ENCODE assay signal across 29 cellular contexts in genomic region chr17:7084058-7084457, GRCh38. TPM values are rescaled to one million over a fixed set of nuclear protein-coding genes. Genes with fewer than 3 reads are reported as not detected.
DNase-seq lines count a peak whose midpoint lies in the region; ATAC-seq, FAIRE-seq and TF ChIP-seq lines count a peak whose summit lies in the region.
"Had no signal": no experiment of that assay in that cellular context is flagged by ENCODE, and none has a peak within 500 bp of the region (broad histone marks: within the 10 kb centered on the region; RNA-seq: fewer than 3 reads in every experiment).

No MANE protein-coding gene starts in this region.

- H3K4me1 Mint-ChIP-seq in T-helper 17 cell: peaks cover 33% of the 10 kb centered on the region

- H2AFZ ChIP-seq in IMR-90 (replicated peaks; ENCODE audit: low read length, poor library complexity) (no peak overlapping the region), fibroblast of lung (ENCODE audit: low read length) (no peak overlapping the region), parathyroid adenoma (peak overlapping the region; percentile 52)

- no peak overlapping the region for H3K27ac Mint-ChIP-seq in T-helper 17 cell
- H3K27ac Mint-ChIP-seq: activated CD8-positive, alpha-beta memory T cell treated with anti-CD3 and anti-CD28 coated beads, Interleukin-2, amount 10 ng/mL, durations not matched to agents 7 days and 5 days; activated T-helper 1 cell treated with anti-CD3 and anti-CD28 coated beads, Interleukin-12 subunit alpha, Interleukin-12 subunit beta, Interleukin-2, Interleukin-4 antibody, amounts not matched to agents 30 ng/mL and 10 ng/mL and 1 ng/mL, durations not matched to agents 14 hours and 24 hours and 36 hours; nephron; progenitor cell of endocrine pancreas; stimulated activated naive B cell treated with anti-CD40 and anti-IgM and Interleukin-4, amounts not matched to agents 10 μg/mL and 1 μg/mL and 100 μg/mL, for 72 hours; T-helper 1 cell treated with Interleukin-12 subunit alpha and Interleukin-12 subunit beta and Interleukin-4 antibody, amounts not matched to agents 30 μg/mL and 1 μg/mL, for 36 hours had no signal

- no peak overlapping the region for H3K4me3 ChIP-seq in IMR-90 (ENCODE audit: insufficient read depth, low read depth, low read length)
- no peak overlapping the region for H3K4me3 ChIP-seq in fibroblast of lung (replicated peaks in 1 of 4; ENCODE audit: control extremely low read depth in 1 of 4, insufficient read depth in 1 of 4, low read depth in 3 of 4, low read length in 4 of 4)
- no peak overlapping the region for H3K4me3 ChIP-seq in parathyroid adenoma (ENCODE audit: low read depth, low read length)
- H3K4me3 ChIP-seq: ascending aorta, heart left ventricle, Peyer's patch, skin epidermis had no signal

- H3K27ac ChIP-seq in IMR-90 (ENCODE audit: insufficient read depth, low read length) (no peak overlapping the region), fibroblast of lung (ENCODE audit: insufficient read depth, low read length) (no peak overlapping the region), parathyroid adenoma (no peak overlapping the region)
- H3K27ac ChIP-seq: ascending aorta, Peyer's patch, skin epidermis had no signal

- peaks cover 8% of the 10 kb centered on the region for H3K27me3 ChIP-seq in IMR-90 (ENCODE audit: control insufficient read depth, insufficient read depth, low read length)
- no peaks in the 10 kb centered on the region for H3K27me3 ChIP-seq in fibroblast of lung (ENCODE audit: control insufficient read depth, insufficient read depth, low read length)
- no peaks in the 10 kb centered on the region for H3K27me3 ChIP-seq in parathyroid adenoma (ENCODE audit: control insufficient read depth, insufficient read depth, low read length)
- H3K27me3 ChIP-seq: ascending aorta, Peyer's patch had no signal

- H4K5ac ChIP-seq in IMR-90 (ENCODE audit: low read depth, low read length): no peak overlapping the region

- H2BK15ac ChIP-seq in IMR-90 (ENCODE audit: low read depth, low read length): no peak overlapping the region

- H3K36me3 Mint-ChIP-seq in T-helper 17 cell (ENCODE audit: low read depth): no peaks in the 10 kb centered on the region
- H3K36me3 Mint-ChIP-seq: activated CD8-positive, alpha-beta memory T cell treated with anti-CD3 and anti-CD28 coated beads, Interleukin-2, amount 10 ng/mL, durations not matched to agents 7 days and 5 days had no signal

- H3K79me2 ChIP-seq in fibroblast of lung (ENCODE audit: control insufficient read depth, insufficient read depth, low read length): no peaks in the 10 kb centered on the region
- no peaks in the 10 kb centered on the region for H3K79me2 ChIP-seq in parathyroid adenoma

- H3K9me1 ChIP-seq in IMR-90 (ENCODE audit: insufficient read depth, low read length): no peaks in the 10 kb centered on the region

- ATAC-seq in IMR-90 (ENCODE audit: low read depth): no peak
- no peak for ATAC-seq in T-helper 17 cell
- ATAC-seq in GM21390 (IDR thresholded peaks at IDR 0.05; ENCODE audit: unreplicated experiment): no peak
- ATAC-seq: activated CD8-positive, alpha-beta memory T cell treated with anti-CD3 and anti-CD28 coated beads, Interleukin-2, amount 10 ng/mL, durations not matched to agents 7 days and 5 days; HCT116; heart left ventricle; stimulated activated naive B cell treated with anti-CD40 and anti-IgM and Interleukin-4, amounts not matched to agents 10 μg/mL and 1 μg/mL and 100 μg/mL, for 72 hours had no signal

- POLR2A ChIA-PET in IMR-90 (lab: Charles Lee; ENCODE audit: unreplicated experiment): interaction anchor here (0.7 kb wide), 1 partner anchor 9 kb away, joined by 4 read pairs; no protein-coding TSS in a partner anchor

- peaks cover 23% of the 10 kb centered on the region for H3K27me3 Mint-ChIP-seq in T-helper 17 cell

- no TSS peak for BruUV-seq in IMR-90 (replicated peaks; lab: Mats Ljungman, UMichigan)

- H3K9me3 ChIP-seq in IMR-90 (ENCODE audit: control insufficient read depth, insufficient read depth, low read length): no peaks in the 10 kb centered on the region
- H3K9me3 ChIP-seq in T-helper 17 cell (ENCODE audit: control insufficient read depth, low read length, poor library complexity, severe bottlenecking): peaks cover 3% of the 10 kb centered on the region
- H3K9me3 ChIP-seq in fibroblast of lung (ENCODE audit: control insufficient read depth, insufficient read depth, low read depth, low read length): no peaks in the 10 kb centered on the region
- no peaks in the 10 kb centered on the region for H3K9me3 ChIP-seq in parathyroid adenoma (ENCODE audit: control insufficient read depth, low read length)
- H3K9me3 ChIP-seq: ascending aorta, Peyer's patch had no signal

- DNase-seq in IMR-90 (no peak), T-helper 17 cell (no peak), fibroblast of lung (ENCODE audit: low read depth in 2 of 2) (peak; percentile 32 to 38), epidermal melanocyte (ENCODE audit: insufficient read length, low spot score) (no peak), D721Med (ENCODE audit: insufficient read length, low spot score) (no peak)
- DNase-seq: activated CD4-positive, alpha-beta T cell treated with anti-CD3 and anti-CD28 coated beads for 48 hours; activated CD8-positive, alpha-beta memory T cell treated with anti-CD3 and anti-CD28 coated beads, Interleukin-2, amount 10 ng/mL, durations not matched to agents 7 days and 5 days; activated naive CD4-positive, alpha-beta T cell treated with anti-CD3 and anti-CD28 coated beads, Interleukin-2, amount 50 U/mL, for 16 hours; DMS79; heart left ventricle; midbrain; NCI-H1105 treated with DMSO at 0.1 percent for 48 hours; NCI-H2081; NCI-H446 treated with DMSO at 0.1 percent for 48 hours; Peyer's patch; stimulated activated CD4-positive, alpha-beta T cell treated with anti-CD3 and anti-CD28 coated beads, Interleukin-2, amount 100 ng/mL, for 24 hours; stimulated activated naive B cell treated with anti-CD40 and anti-IgM and Interleukin-4, amounts not matched to agents 10 μg/mL and 1 μg/mL and 100 μg/mL, for 72 hours had no signal

- H3K36me3 ChIP-seq in IMR-90 (ENCODE audit: control insufficient read depth, insufficient read depth, low read length) (no peaks in the 10 kb centered on the region), fibroblast of lung (ENCODE audit: control insufficient read depth, insufficient read depth, low read length) (no peaks in the 10 kb centered on the region), parathyroid adenoma (ENCODE audit: control insufficient read depth, insufficient read depth, low read length) (no peaks in the 10 kb centered on the region)
- H3K36me3 ChIP-seq: ascending aorta, heart left ventricle, Peyer's patch had no signal

- dilution Hi-C loops in IMR-90 (cut with HindIII; ENCODE audit: low sequenced_read_pairs, unreplicated experiment): no loop called here

- no peak overlapping the region for H4K8ac ChIP-seq in IMR-90 (ENCODE audit: low read depth in 2 of 2, low read length in 2 of 2)

- H3K4me1 ChIP-seq in IMR-90 (ENCODE audit: control insufficient read depth, insufficient read depth, low read length): no peaks in the 10 kb centered on the region
- no peaks in the 10 kb centered on the region for H3K4me1 ChIP-seq in fibroblast of lung (ENCODE audit: control insufficient read depth, extremely low read depth, insufficient read depth, low read length)
- H3K4me1 ChIP-seq in parathyroid adenoma: peaks cover 6% of the 10 kb centered on the region
- H3K4me1 ChIP-seq: ascending aorta, Peyer's patch had no signal

- no peaks in the 10 kb centered on the region for H4K20me1 ChIP-seq in IMR-90 (ENCODE audit: insufficient read depth, low read length)
- no peaks in the 10 kb centered on the region for H4K20me1 ChIP-seq in fibroblast of lung (ENCODE audit: control insufficient read depth, extremely low read depth, insufficient read depth, low read length)

- H2AK5ac ChIP-seq in IMR-90 (ENCODE audit: low read depth, low read length): no peak overlapping the region

- no peak overlapping the region for H3K23ac ChIP-seq in IMR-90 (ENCODE audit: low read depth, low read length)

- no peaks in the 10 kb centered on the region for H3K79me1 ChIP-seq in IMR-90 (ENCODE audit: low read depth in 1 of 2, low read length in 2 of 2)

- no peak for FAIRE-seq in D721Med (lab: Jason Lieb, UNC)

- no peak overlapping the region for H3K18ac ChIP-seq in IMR-90 (ENCODE audit: low read depth, low read length)

- no peak for TF ChIP-seq RAD21 in IMR-90 (IDR thresholded peaks at IDR 0.05; ENCODE audit: low read length)

- H3K4ac ChIP-seq in IMR-90 (ENCODE audit: low read depth, low read length): no peak overlapping the region

- H2BK120ac ChIP-seq in IMR-90 (ENCODE audit: low read depth, low read length): no peak overlapping the region

- H3K14ac ChIP-seq in IMR-90 (replicated peaks; ENCODE audit: low read depth, low read length): no peak overlapping the region

- no CpG with 5 or more reads among the region's 6 CpGs for WGBS in IMR-90 (ENCODE audit: extremely low coverage in 2 of 2, insufficient read length in 1 of 2), 2 experiments

- H3K9ac ChIP-seq in IMR-90 (ENCODE audit: low read depth, low read length) (no peak overlapping the region), fibroblast of lung (ENCODE audit: insufficient read depth, low read length) (no peak overlapping the region), parathyroid adenoma (no peak overlapping the region)

- H4K91ac ChIP-seq in IMR-90 (ENCODE audit: insufficient read depth, low read depth, low read length): no peak overlapping the region

- no peak overlapping the region for H2BK5ac ChIP-seq in IMR-90 (ENCODE audit: low read depth, low read length, poor library complexity, severe bottlenecking)

- peak overlapping the region; percentile 52 for H3K4me3 Mint-ChIP-seq in T-helper 17 cell
- H3K4me3 Mint-ChIP-seq: activated CD8-positive, alpha-beta memory T cell treated with anti-CD3 and anti-CD28 coated beads, Interleukin-2, amount 10 ng/mL, durations not matched to agents 7 days and 5 days; activated T-helper 1 cell treated with anti-CD3 and anti-CD28 coated beads, Interleukin-12 subunit alpha, Interleukin-12 subunit beta, Interleukin-2, Interleukin-4 antibody, amounts not matched to agents 30 ng/mL and 10 ng/mL and 1 ng/mL, durations not matched to agents 14 hours and 24 hours and 36 hours; nephron; stimulated activated naive B cell treated with anti-CD40 and anti-IgM and Interleukin-4, amounts not matched to agents 10 μg/mL and 1 μg/mL and 100 μg/mL, for 72 hours; T-helper 1 cell treated with Interleukin-12 subunit alpha and Interleukin-12 subunit beta and Interleukin-4 antibody, amounts not matched to agents 30 μg/mL and 1 μg/mL, for 36 hours had no signal

- CTCF ChIA-PET in IMR-90 (lab: Yijun Ruan, JAX): no interaction called here

- TF ChIP-seq CTCF in IMR-90 (conservative IDR thresholded peaks at IDR 0.05; ENCODE audit: low read depth, low read length) (no peak), fibroblast of lung (conservative IDR thresholded peaks at IDR 0.05 in 1 of 2, IDR thresholded peaks at IDR 0.05 in 1 of 2; ENCODE audit: low read depth in 1 of 2, low read length in 2 of 2) (no peak), parathyroid adenoma (IDR thresholded peaks at IDR 0.05) (no peak), D721Med (IDR thresholded peaks at IDR 0.05; ENCODE audit: insufficient read depth, missing control alignments) (no peak)

- H2AK9ac ChIP-seq in IMR-90 (replicated peaks; ENCODE audit: low read depth, low read length, poor library complexity): no peak overlapping the region

- intact Hi-C loops in IMR-90 (cut with micrococcal nuclease): no loop called here

- TF ChIP-seq POLR2A in IMR-90 (IDR thresholded peaks at IDR 0.05; ENCODE audit: low read depth, low read length): no peak

- no peak overlapping the region for H2BK20ac ChIP-seq in IMR-90 (ENCODE audit: low read depth, low read length)

- in situ Hi-C loops in IMR-90 (cut with MboI; ENCODE audit: low sequenced_read_pairs): no loop called here

- H3K4me2 ChIP-seq in IMR-90 (ENCODE audit: low read depth, low read length) (no peak overlapping the region), fibroblast of lung (ENCODE audit: extremely low read depth, insufficient read depth, low read length) (no peak overlapping the region), parathyroid adenoma (ENCODE audit: low read length) (no peak overlapping the region)

- no peak overlapping the region for H3K56ac ChIP-seq in IMR-90 (ENCODE audit: extremely low read depth, insufficient read depth, low read length)

RNA-seq across cellular contexts. Expression of gene CLEC10A, which starts 4.0 kb away (rescaled TPM):
- not detected in 2 replicates for total RNA-seq in IMR-90 (2012; rRNA removed)
- polyA plus RNA-seq in IMR-90 (2012; rRNA removed): not detected in 2 replicates
- not detected in 2 replicates for polyA plus RNA-seq in IMR-90 (2012; cell fraction: cytosol; rRNA removed)
- polyA plus RNA-seq in IMR-90 (2012; cell fraction: nucleus; rRNA removed; ENCODE audit: low replicate concordance): not detected in 2 replicates
- total RNA-seq in T-helper 17 cell: 1 to 10 TPM in 1 of 2 donors, under 1 TPM in 1; 0.40 to 7.1 TPM
- total RNA-seq in fibroblast of lung: not detected in 2 replicates
- polyA plus RNA-seq in fibroblast of lung: not detected in 2 replicates
- not detected in 2 replicates for polyA plus RNA-seq in fibroblast of lung (2012)
- polyA minus RNA-seq in fibroblast of lung (ENCODE audit: low replicate concordance): not detected in 2 replicates
- total RNA-seq: activated CD8-positive, alpha-beta memory T cell treated with anti-CD3 and anti-CD28 coated beads, Interleukin-2, amount 10 ng/mL, durations not matched to agents 7 days and 5 days; activated T-helper 1 cell treated with anti-CD3 and anti-CD28 coated beads, Interleukin-12 subunit alpha, Interleukin-12 subunit beta, Interleukin-2, Interleukin-4 antibody, amounts not matched to agents 30 ng/mL and 10 ng/mL and 1 ng/mL, durations not matched to agents 14 hours and 24 hours and 36 hours; cerebellum; progenitor cell of endocrine pancreas; SK-MEL-5; temporal lobe had no signal

RNA-seq across cellular contexts. Expression of gene ASGR2, which starts 30.6 kb away (rescaled TPM):
- not detected in 2 replicates for total RNA-seq in IMR-90 (2012; rRNA removed)
- polyA plus RNA-seq in IMR-90 (2012; rRNA removed): not detected in 2 replicates
- polyA plus RNA-seq in IMR-90 (2012; cell fraction: cytosol; rRNA removed): not detected in 2 replicates
- not detected in 2 replicates for polyA plus RNA-seq in IMR-90 (2012; cell fraction: nucleus; rRNA removed; ENCODE audit: low replicate concordance)
- under 1 TPM; 0.67 to 0.78 TPM for total RNA-seq in T-helper 17 cell
- not detected in 2 replicates for total RNA-seq in fibroblast of lung
- not detected in 2 replicates for polyA plus RNA-seq in fibroblast of lung
- polyA plus RNA-seq in fibroblast of lung (2012): not detected in 2 replicates
- not detected in 2 replicates for polyA minus RNA-seq in fibroblast of lung (ENCODE audit: low replicate concordance)
- total RNA-seq: activated CD8-positive, alpha-beta memory T cell treated with anti-CD3 and anti-CD28 coated beads, Interleukin-2, amount 10 ng/mL, durations not matched to agents 7 days and 5 days; activated T-helper 1 cell treated with anti-CD3 and anti-CD28 coated beads, Interleukin-12 subunit alpha, Interleukin-12 subunit beta, Interleukin-2, Interleukin-4 antibody, amounts not matched to agents 30 ng/mL and 10 ng/mL and 1 ng/mL, durations not matched to agents 14 hours and 24 hours and 36 hours; ascending aorta; cerebellum; Peyer's patch; SK-MEL-5; temporal lobe had no signal

RNA-seq across cellular contexts. Expression of gene SLC16A11, which starts 40.2 kb away (rescaled TPM):
- total RNA-seq in IMR-90 (2012; rRNA removed) (not detected in 2 replicates), T-helper 17 cell (under 1 TPM in 1 of 2 donors, not detected in 1; 0.40 TPM), fibroblast of lung (under 0.01 and 0.17 TPM in 2 replicates)
- polyA plus RNA-seq in IMR-90 (2012; rRNA removed) (not detected in 2 replicates), fibroblast of lung (not detected in 2 replicates)
- 0.07 TPM in 1 of 2 replicates, not detected in the other for polyA plus RNA-seq in IMR-90 (2012; cell fraction: cytosol; rRNA removed)
- 0.08 and 0.35 TPM in 2 replicates for polyA plus RNA-seq in IMR-90 (2012; cell fraction: nucleus; rRNA removed; ENCODE audit: low replicate concordance)
- 0.12 and 0.28 TPM in 2 replicates for polyA plus RNA-seq in fibroblast of lung (2012)
- polyA minus RNA-seq in fibroblast of lung (ENCODE audit: low replicate concordance): 0.70 TPM in 1 of 2 replicates, not detected in the other
- total RNA-seq: ascending aorta, cerebellum, SK-MEL-5, temporal lobe had no signal

RNA-seq across cellular contexts. Expression of gene SLC16A13, which starts 48.2 kb away (rescaled TPM):
- total RNA-seq in IMR-90 (2012; rRNA removed) (under 0.01 and 0.18 TPM in 2 replicates), T-helper 17 cell (1 to 10 TPM; 3.3 to 4.6 TPM), fibroblast of lung (0.26 and 1.3 TPM in 2 replicates)
- polyA plus RNA-seq in IMR-90 (2012; rRNA removed) (2.2 and 2.3 TPM in 2 replicates), fibroblast of lung (1.4 and 1.6 TPM in 2 replicates)
- 1.8 and 3.5 TPM in 2 replicates for polyA plus RNA-seq in IMR-90 (2012; cell fraction: cytosol; rRNA removed)
- 4.2 and 6.8 TPM in 2 replicates for polyA plus RNA-seq in IMR-90 (2012; cell fraction: nucleus; rRNA removed; ENCODE audit: low replicate concordance)
- polyA plus RNA-seq in fibroblast of lung (2012): 2.0 and 2.8 TPM in 2 replicates
- polyA minus RNA-seq in fibroblast of lung (ENCODE audit: low replicate concordance): 5.9 and 6.5 TPM in 2 replicates

Comparison
In these comparisons a context has a peak if more than half of its experiments do, and no peak if none do; other contexts are left out.
1. DNase-seq: peak in fibroblast of lung (2 of 2); none in IMR-90 (single experiment), T-helper 17 cell (0 of 3), epidermal melanocyte (single experiment) and D721Med (single experiment).